ENCODE assay signal across 8 cellular contexts in genomic region chr6:35731414-35731735, GRCh38. TPM values are rescaled to one million over a fixed set of nuclear protein-coding genes. Genes with fewer than 3 reads are reported as not detected.
DNase-seq lines count a peak whose midpoint lies in the region; ATAC-seq and TF ChIP-seq lines count a peak whose summit lies in the region.

No MANE protein-coding gene starts in this region.

- intact Hi-C loops in breast epithelium (cut with DNase I; ENCODE audit: low total_unique reads) = loop anchor here (2.0 kb wide), 1 partner anchor 45 kb away; no protein-coding TSS in a partner anchor

- peaks cover 69 to 76% of the 10 kb centered on the region in 2 donors for H3K4me1 Mint-ChIP-seq in immature natural killer cell

- peaks cover 48 to 57% of the 10 kb centered on the region in 2 donors for H3K4me1 ChIP-seq in breast epithelium

- H3K4me3 ChIP-seq in WI38 (ENCODE audit: low read depth, low read length) = peak overlapping the region; percentile 69
- peak overlapping the region; percentile 56 to 79 (median 64) for H3K4me3 ChIP-seq in breast epithelium

- H3K27ac ChIP-seq in breast epithelium = peak overlapping the region; percentile 98 to 99

- peaks cover 9 to 29% (median 11%) of the 10 kb centered on the region in 3 donors for H3K27me3 Mint-ChIP-seq in immature natural killer cell (ENCODE audit: low read depth in 3 of 3)

- TF ChIP-seq CTCF in WI38 (IDR thresholded peaks at IDR 0.05; ENCODE audit: low read depth, low read length) = no peak
- TF ChIP-seq CTCF in breast epithelium (IDR thresholded peaks at IDR 0.05) = no peak

- no peaks in the 10 kb centered on the region for H3K36me3 ChIP-seq in breast epithelium

- peak overlapping the region; percentile 64 to 96 (median 93) for H3K27ac Mint-ChIP-seq in immature natural killer cell

- H3K9me3 Mint-ChIP-seq in immature natural killer cell = no peaks in the 10 kb centered on the region

- no peaks in the 10 kb centered on the region for H3K27me3 ChIP-seq in breast epithelium

- DNase-seq in NCI-H2029 (lab: John Stamatoyannopoulos, UW) (peak; percentile 12), NCI-H2029 treated with DMSO at 0.1 percent for 48 hours (lab: John Stamatoyannopoulos, UW) (no peak), NCI-H2171 (lab: John Stamatoyannopoulos, UW) (peak; percentile 96), breast epithelium (ENCODE audit: low spot score in 2 of 2) (peak; percentile 90 to 95), immature natural killer cell (peak; percentile 85 to 90 (median 89)), smooth muscle cell of the brain vasculature (ENCODE audit: low read depth, low spot score) (peak; percentile 84)

- H3K36me3 Mint-ChIP-seq in immature natural killer cell = no peaks in the 10 kb centered on the region

- peak; percentile 49 for ATAC-seq in HG02943 (IDR thresholded peaks at IDR 0.05; ENCODE audit: low read depth, unreplicated experiment)

- TF ChIP-seq POLR2A in breast epithelium (IDR thresholded peaks at IDR 0.05) = peak; percentile 36

- H3K9me3 ChIP-seq in breast epithelium = no peaks in the 10 kb centered on the region

- H3K4me3 Mint-ChIP-seq in immature natural killer cell = peak overlapping the region; percentile 86 to 90 (median 89)

RNA-seq across cellular contexts. Expression of gene ARMC12, which starts 5.5 kb away (rescaled TPM):
- 1 to 10 TPM in 1 of 3 donors, under 1 TPM in 2; 0.29 to 1.4 (median 0.33) TPM for total RNA-seq in breast epithelium
- polyA plus RNA-seq in immature natural killer cell = under 1 TPM in 1 of 3 donors, not detected in 2; 0.16 TPM

RNA-seq across cellular contexts. Expression of gene FKBP5, which starts 42.7 kb away (rescaled TPM):
- total RNA-seq in breast epithelium = 100 to 1,000 TPM; 167 to 970 (median 266) TPM
- 10 to 100 TPM; 26.1 to 99.0 (median 29.3) TPM for polyA plus RNA-seq in immature natural killer cell

RNA-seq across cellular contexts. Expression of gene CLPSL2, which starts 45.0 kb away (rescaled TPM):
- 1 to 10 TPM in 1 of 3 donors, not detected in 2; 2.3 TPM for total RNA-seq in breast epithelium
- not detected for polyA plus RNA-seq in immature natural killer cell

RNA-seq across cellular contexts. Expression of gene CLPSL1, which starts 49.4 kb away (rescaled TPM):
- 1 to 10 TPM in 1 of 3 donors, not detected in 2; 1.3 TPM for total RNA-seq in breast epithelium
- not detected for polyA plus RNA-seq in immature natural killer cell
